In the genomic region with DNA sequence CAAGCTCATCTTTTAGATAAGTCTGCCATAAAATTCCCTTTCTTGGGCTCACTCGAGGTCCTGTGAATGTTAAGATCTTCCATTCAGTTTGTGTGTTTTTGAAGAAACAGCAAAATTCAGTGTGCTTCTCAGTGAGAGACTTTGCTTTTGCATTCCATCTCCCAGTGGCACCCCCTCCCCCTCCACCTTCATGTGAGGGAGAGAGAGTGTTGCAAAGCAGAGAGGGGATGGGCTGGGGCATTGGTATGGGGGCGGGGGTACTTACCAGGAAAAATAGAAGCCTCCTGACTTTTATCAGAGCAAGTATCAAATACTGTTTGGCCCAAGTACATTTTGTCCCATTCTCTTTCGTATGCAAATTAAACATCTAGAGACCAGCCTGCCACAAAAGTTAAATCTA, we compare ENCODE assay signal across 22 cellular contexts. TPM values are rescaled to one million over a fixed set of nuclear protein-coding genes. Genes with fewer than 3 reads are reported as not detected.
"Had no signal": no experiment of that assay in that cellular context is flagged by ENCODE, and none has a peak within 500 bp of the region (broad histone marks: within the 10 kb centered on the region; RNA-seq: fewer than 3 reads in every experiment).

No MANE protein-coding gene starts in this region.

- H3K9me3 ChIP-seq: heart right ventricle, neutrophil, prostate gland, testis had no signal

- DNase-seq: activated CD4-positive, alpha-beta T cell treated with anti-CD3 and anti-CD28 coated beads, Interleukin-2, amount 50 U/mL, for 4 hours; activated CD4-positive, CD25-positive, alpha-beta regulatory T cell treated with anti-CD3 and anti-CD28 coated beads, Interleukin-2, amount 50 U/mL, for 72 hours; activated naive CD4-positive, alpha-beta T cell; activated naive CD8-positive, alpha-beta T cell treated with anti-CD3 and anti-CD28 coated beads, Interleukin-2, amount 10 ng/mL, durations not matched to agents 7 days and 5 days; activated T-cell treated with anti-CD3 and anti-CD28 coated beads for 4 hours; dermis blood vessel endothelial cell; heart right ventricle; immature natural killer cell; naive B cell; right cardiac atrium; small intestine; T-helper 1 cell; T1000; testis had no signal

- H3K36me3 ChIP-seq: heart right ventricle, neutrophil, prostate gland had no signal

- H3K27ac ChIP-seq: heart right ventricle, neutrophil, prostate gland, testis had no signal

- ATAC-seq: heart right ventricle, right cardiac atrium, SK-N-SH treated with all-trans-retinoic acid at 6 μM for 48 hours had no signal

- H3K27me3 ChIP-seq: testis had no signal

- H3K4me1 ChIP-seq: heart right ventricle, prostate gland, testis had no signal

- H3K4me3 ChIP-seq: heart right ventricle, lung, prostate gland, testis had no signal

RNA-seq across cellular contexts. Expression of a gene that starts 3.7 kb away (rescaled TPM):
- total RNA-seq: activated naive CD8-positive, alpha-beta T cell treated with anti-CD3 and anti-CD28 coated beads, Interleukin-2, amount 10 ng/mL, durations not matched to agents 7 days and 5 days; cerebellum; dermis blood vessel endothelial cell; epithelial cell of proximal tubule; frontal cortex; heart right ventricle; lung; prostate gland; right cardiac atrium; ureter had no signal
- polyA plus RNA-seq: heart right ventricle, immature natural killer cell, lung, right cardiac atrium had no signal
